In genomic region chr1:164702664-164703063, GRCh38 we compare ENCODE assay signal across 1 cellular context.
TF ChIP-seq lines count a peak whose summit lies in the region.

No MANE protein-coding gene starts in this region.

TF ChIP-seq in H1, 55 proteins besides CTCF, POLR2A, EP300 and RAD21:
- TF ChIP-seq RFX5 (IDR thresholded peaks at IDR 0.05; ENCODE audit: borderline replicate concordance, low read depth, low read length): no peak
- no peak for TF ChIP-seq BCL11A (IDR thresholded peaks at IDR 0.05; ENCODE audit: low read depth in 2 of 2, low read length in 2 of 2)
- no peak for TF ChIP-seq SAP30 (IDR thresholded peaks at IDR 0.05; ENCODE audit: insufficient read depth, insufficient replicate concordance, low read length)
- TF ChIP-seq TAF7 (optimal IDR thresholded peaks at IDR 0.05; ENCODE audit: borderline replicate concordance, low read depth, low read length): no peak
- TF ChIP-seq CREB1 (IDR thresholded peaks at IDR 0.05): no peak
- no peak for TF ChIP-seq EGR1 (IDR thresholded peaks at IDR 0.05; ENCODE audit: borderline replicate concordance, low read depth, low read length)
- no peak for TF ChIP-seq RNF2 (IDR thresholded peaks at IDR 0.05; ENCODE audit: borderline replicate concordance, low read depth, low read length, missing control alignments, poor library complexity, severe bottlenecking)
- no peak for TF ChIP-seq NANOG (IDR thresholded peaks at IDR 0.05; ENCODE audit: insufficient read depth, low read depth, low read length, poor library complexity, severe bottlenecking)
- no peak for TF ChIP-seq SUZ12 (IDR thresholded peaks at IDR 0.05; ENCODE audit: low read length)
- TF ChIP-seq ZNF274 (IDR thresholded peaks at IDR 0.05; ENCODE audit: borderline replicate concordance, extremely low read depth, low read length): no peak
- no peak for TF ChIP-seq ASH2L (IDR thresholded peaks at IDR 0.05; ENCODE audit: low read length)
- TF ChIP-seq EZH2 (IDR thresholded peaks at IDR 0.05; ENCODE audit: low read depth, low read length, severe bottlenecking): no peak
- TF ChIP-seq TAF1 (IDR thresholded peaks at IDR 0.05; ENCODE audit: low read depth, low read length): no peak
- TF ChIP-seq TBP (IDR thresholded peaks at IDR 0.05; ENCODE audit: low read depth, low read length): no peak
- TF ChIP-seq CHD7 (IDR thresholded peaks at IDR 0.05; ENCODE audit: insufficient replicate concordance, low read length): no peak
- no peak for TF ChIP-seq CTBP2 (IDR thresholded peaks at IDR 0.05; ENCODE audit: borderline replicate concordance, insufficient read depth, insufficient read length, low read length)
- no peak for TF ChIP-seq CHD2 (IDR thresholded peaks at IDR 0.05; ENCODE audit: low read length)
- no peak for TF ChIP-seq BACH1 (IDR thresholded peaks at IDR 0.05; ENCODE audit: low read length)
- no peak for TF ChIP-seq GABPA (IDR thresholded peaks at IDR 0.05; ENCODE audit: borderline replicate concordance, insufficient read depth, low read length)
